ENCODE assay signal across 8 cellular contexts in the genomic region with DNA sequence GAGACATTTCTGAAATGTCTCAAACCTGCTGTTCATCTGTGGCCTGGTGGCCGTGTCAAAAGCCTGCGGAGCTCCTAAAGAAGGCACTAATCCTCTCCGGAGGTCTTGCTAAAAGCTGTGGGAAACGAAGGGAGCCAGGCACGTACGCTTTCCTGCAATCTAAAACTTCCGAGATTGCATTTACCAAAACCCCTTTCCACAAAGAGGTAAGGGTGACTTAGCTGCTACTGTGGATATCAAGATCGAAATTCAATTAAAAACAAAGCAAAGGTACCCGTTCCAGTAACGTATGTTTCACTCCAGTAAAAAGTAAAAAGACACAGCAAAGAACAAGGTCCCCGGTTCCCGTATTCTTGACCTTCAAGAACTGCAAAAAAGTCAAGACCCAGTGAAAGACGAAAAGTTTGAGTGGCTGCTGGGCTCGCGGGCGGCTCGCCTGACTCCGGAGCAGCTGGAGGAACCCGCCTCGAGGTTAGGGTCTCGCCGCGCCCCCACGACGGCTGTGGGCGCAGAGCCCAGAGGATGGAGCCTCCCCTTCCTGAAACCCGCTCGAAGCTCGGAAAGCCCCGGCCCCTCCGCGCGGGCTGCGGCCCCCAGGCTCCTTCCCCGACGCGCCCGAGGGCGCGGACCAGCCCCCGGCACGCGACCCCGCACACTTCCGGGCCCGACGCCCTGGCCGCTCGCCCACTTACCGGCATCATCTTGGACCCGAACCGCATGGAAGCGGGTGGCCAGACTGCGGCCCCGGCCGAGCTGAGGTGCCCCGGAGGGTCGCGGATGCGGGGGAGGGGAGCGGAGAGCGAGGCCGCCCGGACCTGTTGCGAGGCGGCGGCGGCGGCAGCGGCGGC. TPM values are rescaled to one million over a fixed set of nuclear protein-coding genes. Genes with fewer than 3 reads are reported as not detected.
A peak's percentile ranks its signal among the peaks of the same experiment; 100 is the strongest.
DNase-seq lines count a peak whose midpoint lies in the region; ATAC-seq, FAIRE-seq and TF ChIP-seq lines count a peak whose summit lies in the region.

No MANE protein-coding gene starts in this region.

- no peak for TF ChIP-seq RAD21 in Ishikawa (IDR thresholded peaks at IDR 0.05; ENCODE audit: low read depth)

- H3K4me3 ChIP-seq in astrocyte of the cerebellum (ENCODE audit: low read depth, low read length): peak overlapping the region; percentile 65
- H3K4me3 ChIP-seq in iPS-15b (ENCODE audit: low read depth, low read length): peak overlapping the region; percentile 90
- H3K4me3 ChIP-seq in skin epidermis: peak overlapping the region; percentile 60 to 92 (median 76)

- H3K27ac Mint-ChIP-seq in T-cell: peak overlapping the region; percentile 96 to 97

- H3K4me3 Mint-ChIP-seq in T-cell: peak overlapping the region; percentile 94 to 97 (median 96)

- POLR2A ChIA-PET in T-cell (lab: Charles Lee): interaction anchor here (0.6 to 3.2 kb wide), 6 partner anchors 9 to 588 kb away, joined by 3 to 22 read pairs (median 3); no protein-coding TSS in a partner anchor

- no peaks in the 10 kb centered on the region for H3K27me3 Mint-ChIP-seq in T-cell

- ATAC-seq in GM21447 (IDR thresholded peaks at IDR 0.05; ENCODE audit: unreplicated experiment) (peak; percentile 24), T-cell (replicated peaks in 1 of 4) (peak; percentile 32 to 59 (median 35))

- H3K4me1 ChIP-seq in iPS-15b (ENCODE audit: control insufficient read depth, insufficient read depth, low read length): peaks cover 3% of the 10 kb centered on the region

- H3K9ac ChIP-seq in iPS-15b (ENCODE audit: low read depth, low read length): peak overlapping the region; percentile 83

- CTCF ChIA-PET in T-cell (lab: Charles Lee): interaction anchor here in 1 of 2 donors (0.7 to 2.5 kb wide), 4 partner anchors 12 to 53 kb away, joined by 3 to 10 read pairs (median 10); no protein-coding TSS in a partner anchor

- no peaks in the 10 kb centered on the region for H3K9me3 Mint-ChIP-seq in T-cell

- H3K27ac ChIP-seq in skin epidermis: peak overlapping the region; percentile 92 to 100 (median 99)

- in situ Hi-C loops in astrocyte of the cerebellum (cut with HindIII; ENCODE audit: low sequenced_read_pairs): no loop called here

- H3K27me3 ChIP-seq in iPS-15b (ENCODE audit: control insufficient read depth, insufficient read depth, low read length): no peaks in the 10 kb centered on the region

- no peaks in the 10 kb centered on the region for H3K36me3 ChIP-seq in iPS-15b (ENCODE audit: control insufficient read depth, insufficient read depth, low read length)

- peak; percentile 74 for FAIRE-seq in D721Med (lab: Jason Lieb, UNC)

- no peak for TF ChIP-seq EP300 in Ishikawa (IDR thresholded peaks at IDR 0.05; ENCODE audit: borderline replicate concordance)

- H3K4me1 Mint-ChIP-seq in T-cell: peaks cover 42 to 59% (median 46%) of the 10 kb centered on the region in 3 donors

- no peaks in the 10 kb centered on the region for H3K36me3 Mint-ChIP-seq in T-cell

- no peaks in the 10 kb centered on the region for H3K9me3 ChIP-seq in iPS-15b (ENCODE audit: control insufficient read depth, insufficient read depth, low read length)

- DNase-seq in D721Med (ENCODE audit: insufficient read length, low spot score) (no peak), T-cell (peak in 32 of 34 experiments; percentile 41 to 74 (median 60)), astrocyte of the cerebellum (ENCODE audit: low read depth) (no peak), epidermal melanocyte (ENCODE audit: insufficient read length, low spot score) (no peak)

- no peak for TF ChIP-seq CTCF in D721Med (IDR thresholded peaks at IDR 0.05; ENCODE audit: insufficient read depth, missing control alignments)
- TF ChIP-seq CTCF in astrocyte of the cerebellum (IDR thresholded peaks at IDR 0.05; ENCODE audit: low read depth, low read length, missing control alignments): no peak

TF ChIP-seq in Ishikawa, 13 proteins besides CTCF, POLR2A, EP300 and RAD21:
- TF ChIP-seq TAF1 (IDR thresholded peaks at IDR 0.05; ENCODE audit: low read depth) (no peak), ZBTB7A (IDR thresholded peaks at IDR 0.05; ENCODE audit: low read depth) (peak; percentile 88)
- TF ChIP-seq, protein P1, sequence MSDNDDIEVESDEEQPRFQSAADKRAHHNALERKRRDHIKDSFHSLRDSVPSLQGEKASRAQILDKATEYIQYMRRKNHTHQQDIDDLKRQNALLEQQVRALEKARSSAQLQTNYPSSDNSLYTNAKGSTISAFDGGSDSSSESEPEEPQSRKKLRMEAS (IDR thresholded peaks at IDR 0.05): peak; percentile 46; the same call in 1 of the 2 replicates

RNA-seq across cellular contexts. Expression of gene TP53BP2, which starts 0.6 kb away (rescaled TPM):
- total RNA-seq in T-cell: 10 to 100 TPM; 46.9 to 84.0 (median 53.1) TPM

Comparison
In these comparisons a context has a peak if more than half of its experiments do, and no peak if none do; other contexts are left out.
1. DNase-seq: peak in T-cell (32 of 34); none in D721Med (single experiment), astrocyte of the cerebellum (single experiment) and epidermal melanocyte (single experiment).
2. Peak in every context shown above with its lines, with median percentiles within 50 percentile points of each other: H3K4me3 ChIP-seq.